ENCODE assay signal across 4 cellular contexts in the genomic region with DNA sequence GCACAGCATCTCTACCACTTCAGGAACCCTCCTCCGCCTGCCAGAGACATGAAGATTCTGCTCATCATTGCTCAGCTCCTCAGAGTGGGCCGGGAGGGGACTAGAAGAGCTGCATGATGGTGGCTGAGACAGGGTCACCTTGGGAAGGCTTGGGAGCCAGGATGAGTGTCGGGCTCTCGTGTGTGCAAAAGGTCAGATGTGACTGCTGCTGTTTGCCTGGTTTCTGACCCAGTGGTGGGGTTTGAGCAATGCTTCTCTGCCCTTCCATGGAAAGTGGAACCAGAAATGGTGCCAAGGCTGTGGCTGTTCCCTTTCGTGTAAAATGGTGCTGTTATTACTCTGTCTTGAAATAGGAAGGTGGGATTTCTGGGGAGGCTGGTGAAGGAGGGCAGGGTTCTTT. TPM values are rescaled to one million over a fixed set of nuclear protein-coding genes. Genes with fewer than 3 reads are reported as not detected.
DNase-seq lines count a peak whose midpoint lies in the region; ATAC-seq, FAIRE-seq and TF ChIP-seq lines count a peak whose summit lies in the region.
"Not testable (repeated sequence)": the region's sequence is repeated elsewhere in the genome, so short reads cannot be mapped to it uniquely, and the experiment has no call there.

No MANE protein-coding gene starts in this region.

- not testable (repeated sequence) for ATAC-seq in GM12878
- ATAC-seq in left lobe of liver: peak; percentile 54
- peak; percentile 41 to 66 (median 62) for ATAC-seq in right lobe of liver
- ATAC-seq in sciatic nerve: peak; percentile 7

- no CpG with 5 or more reads among the region's 5 CpGs for WGBS in GM12878 (ENCODE audit: insufficient coverage, insufficient replicate concordance, low lambda C conversion rate, missing lambda C conversion rate)
- WGBS in right lobe of liver (ENCODE audit: insufficient coverage, low coverage, low lambda C conversion rate, missing lambda C conversion rate): no CpG with 5 or more reads among the region's 5 CpGs

- RAD21 ChIA-PET in GM12878 (lab: Charles Lee; ENCODE audit: unreplicated experiment): not testable (repeated sequence)

- intact Hi-C loops in GM12878 (cut with micrococcal nuclease; ENCODE audit: unreplicated experiment); right lobe of liver (cut with DNase I); sciatic nerve (cut with DNase I): not testable (repeated sequence)

- TF ChIP-seq POLR2A in GM12878 (IDR thresholded peaks at IDR 0.05; ENCODE audit: low read depth, low read length); right lobe of liver (IDR thresholded peaks at IDR 0.05): not testable (repeated sequence)

- CTCF ChIA-PET in GM12878 (lab: Yijun Ruan, JAX): not testable (repeated sequence)

- not testable (repeated sequence) for TF ChIP-seq CTCF in GM12878 (IDR thresholded peaks at IDR 0.05 in 2 of 3, conservative IDR thresholded peaks at IDR 0.05 in 1 of 3; ENCODE audit: control insufficient read depth in 2 of 3, extremely low read depth in 1 of 3, insufficient read depth in 1 of 3, low read depth in 3 of 3, low read length in 3 of 3); right lobe of liver (IDR thresholded peaks at IDR 0.05)

- not testable (repeated sequence) for DNase-seq in GM12878 (ENCODE audit: low read depth, low spot score); left lobe of liver (ENCODE audit: low spot score); right lobe of liver; sciatic nerve (ENCODE audit: low spot score)

- not testable (repeated sequence) for H2AFZ ChIP-seq in GM12878 (ENCODE audit: control insufficient read depth, low read depth, low read length)

- TF ChIP-seq RAD21 in GM12878 (IDR thresholded peaks at IDR 0.05; ENCODE audit: insufficient read depth, low read depth, low read length): not testable (repeated sequence)

- H3K27ac ChIP-seq in GM12878 (ENCODE audit: control insufficient read depth, insufficient read depth); right lobe of liver: not testable (repeated sequence)

- H3K4me2 ChIP-seq in GM12878 (ENCODE audit: control insufficient read depth, insufficient read depth): not testable (repeated sequence)

- H3K79me2 ChIP-seq in GM12878 (ENCODE audit: control insufficient read depth, insufficient read depth, low read length): not testable (repeated sequence)

- not testable (repeated sequence) for H3K4me1 ChIP-seq in GM12878 (ENCODE audit: control insufficient read depth, insufficient read depth, low read length)
- peaks cover 0 to 27% (median 5%) of the 10 kb centered on the region in 4 donors for H3K4me1 ChIP-seq in right lobe of liver

- H3K27me3 ChIP-seq in GM12878 (replicated peaks in 1 of 2; ENCODE audit: control insufficient read depth in 2 of 2, insufficient read depth in 2 of 2, low read length in 1 of 2); right lobe of liver: not testable (repeated sequence)

- peak; percentile 68 for FAIRE-seq in GM12878 (lab: Jason Lieb, UNC)

- not testable (repeated sequence) for H3K9me3 ChIP-seq in GM12878 (replicated peaks; ENCODE audit: control insufficient read depth, insufficient read depth, low read length); right lobe of liver

- in situ Hi-C loops in GM12878 (cut with MboI): not testable (repeated sequence)

- POLR2A ChIA-PET in GM12878 (lab: Charles Lee): not testable (repeated sequence)

- H3K9ac ChIP-seq in GM12878 (ENCODE audit: control insufficient read depth, insufficient read depth, low read length): not testable (repeated sequence)

- not testable (repeated sequence) for H3K36me3 ChIP-seq in GM12878 (ENCODE audit: control insufficient read depth in 2 of 2, insufficient read depth in 2 of 2, low read length in 1 of 2); right lobe of liver

- BruUV-seq in GM12878 (replicated peaks; lab: Mats Ljungman, UMichigan): not testable (repeated sequence)

- TF ChIP-seq EP300 in GM12878 (IDR thresholded peaks at IDR 0.05; ENCODE audit: borderline replicate concordance in 1 of 2, control insufficient read depth in 1 of 2, low read depth in 2 of 2, low read length in 2 of 2): not testable (repeated sequence)

- not testable (repeated sequence) for H3K4me3 ChIP-seq in GM12878, right lobe of liver

- SMC1A ChIA-PET in GM12878 (lab: Charles Lee; ENCODE audit: uncharacterized antibody, unreplicated experiment): not testable (repeated sequence)

- H4K20me1 ChIP-seq in GM12878 (ENCODE audit: control insufficient read depth, insufficient read depth): not testable (repeated sequence)

RNA-seq across cellular contexts. Expression of a gene that starts 0.9 kb away (rescaled TPM):
- 5.2 and 7.5 TPM in 2 replicates for total RNA-seq in GM12878 (2013; cell fraction: nucleolus; rRNA removed)
- total RNA-seq in GM12878 (2014; rRNA removed): 0.49 and 3.0 TPM in 2 replicates
- 0.83 and 0.85 TPM in 2 replicates for total RNA-seq in GM12878 (2014; rRNA removed; fragmentation: Illumina TruSeq; extraction: Trizol)
- 2.9 and 5.4 TPM in 2 replicates for total RNA-seq in GM12878 (2021)
- 2.9 TPM for polyA plus RNA-seq in GM12878 (2011; ENCODE audit: low read depth)
- 0.85 and 1.7 TPM in 2 replicates for polyA plus RNA-seq in GM12878 (2011; rRNA removed)
- polyA plus RNA-seq in GM12878 (2011; cell fraction: cytosol; rRNA removed): 2.0 and 2.3 TPM in 2 replicates
- 19.3 and 20.6 TPM in 2 replicates for polyA plus RNA-seq in GM12878 (2011; cell fraction: nucleus; rRNA removed)
- polyA plus RNA-seq in GM12878 (2012): 2.8 and 3.4 TPM in 2 replicates
- polyA plus RNA-seq in GM12878 (2014; fragmentation: Illumina TruSeq; extraction: Trizol): 0.32 and 0.85 TPM in 2 replicates
- polyA plus RNA-seq in GM12878 (2014; fragmentation: Nextera tagmentation; extraction: Ambion mirVana): under 1 TPM in 1 of 2 experiments, not detected in 1; 0.13 TPM
- polyA plus RNA-seq in GM12878 (2014; rRNA removed): 3.1 and 3.3 TPM in 2 replicates
- polyA plus RNA-seq in GM12878 (2016; fragmentation: Nextera tagmentation; extraction: Ambion mirVana): under 1 TPM; 0.40 to 0.88 TPM
- polyA minus RNA-seq in GM12878 (2011; rRNA and poly(A)+ RNA removed): 0.80 and 3.8 TPM in 2 replicates
- 1.0 TPM in 1 of 2 replicates, not detected in the other for polyA minus RNA-seq in GM12878 (2011; cell fraction: cytosol; rRNA and poly(A)+ RNA removed)
- 5.0 and 10.4 TPM in 2 replicates for polyA minus RNA-seq in GM12878 (2011; cell fraction: nucleus; rRNA and poly(A)+ RNA removed)
- 2,044 TPM for total RNA-seq in left lobe of liver
- total RNA-seq in right lobe of liver: 1,000 to 10,000 TPM; 1,495 to 2,818 (median 2,205) TPM
- 453 TPM for total RNA-seq in sciatic nerve

RNA-seq across cellular contexts. Expression of a gene that starts 9.1 kb away (rescaled TPM):
- total RNA-seq in GM12878 (2013; cell fraction: nucleolus; rRNA removed): 21.1 and 23.4 TPM in 2 replicates
- total RNA-seq in GM12878 (2014; rRNA removed): 17.4 and 17.6 TPM in 2 replicates
- 11.7 and 12.3 TPM in 2 replicates for total RNA-seq in GM12878 (2014; rRNA removed; fragmentation: Illumina TruSeq; extraction: Trizol)
- 18.5 and 20.2 TPM in 2 replicates for total RNA-seq in GM12878 (2021)
- polyA plus RNA-seq in GM12878 (2011; ENCODE audit: low read depth): 10.8 TPM
- polyA plus RNA-seq in GM12878 (2011; rRNA removed): 6.5 and 13.4 TPM in 2 replicates
- polyA plus RNA-seq in GM12878 (2011; cell fraction: cytosol; rRNA removed): 22.0 and 24.7 TPM in 2 replicates
- polyA plus RNA-seq in GM12878 (2011; cell fraction: nucleus; rRNA removed): 77.8 and 90.8 TPM in 2 replicates
- 19.5 and 22.7 TPM in 2 replicates for polyA plus RNA-seq in GM12878 (2012)
- 14.7 and 14.9 TPM in 2 replicates for polyA plus RNA-seq in GM12878 (2014; fragmentation: Illumina TruSeq; extraction: Trizol)
- 1 to 10 TPM; 4.5 to 6.4 TPM for polyA plus RNA-seq in GM12878 (2014; fragmentation: Nextera tagmentation; extraction: Ambion mirVana)
- 21.4 and 23.5 TPM in 2 replicates for polyA plus RNA-seq in GM12878 (2014; rRNA removed)
- 10 to 100 TPM; 18.9 to 20.8 TPM for polyA plus RNA-seq in GM12878 (2016; fragmentation: Nextera tagmentation; extraction: Ambion mirVana)
- polyA minus RNA-seq in GM12878 (2011; rRNA and poly(A)+ RNA removed): 9.9 and 19.3 TPM in 2 replicates
- polyA minus RNA-seq in GM12878 (2011; cell fraction: cytosol; rRNA and poly(A)+ RNA removed): 4.9 and 9.1 TPM in 2 replicates
- polyA minus RNA-seq in GM12878 (2011; cell fraction: nucleus; rRNA and poly(A)+ RNA removed): 24.3 and 30.0 TPM in 2 replicates
- total RNA-seq in left lobe of liver: 15.5 TPM
- total RNA-seq in right lobe of liver: 10 to 100 TPM in 5 of 6 experiments, 1 to 10 TPM in 1; 9.8 to 14.6 (median 12.1) TPM
- total RNA-seq in sciatic nerve: 23.0 TPM

RNA-seq across cellular contexts. Expression of a gene that starts 22.0 kb away (rescaled TPM):
- 77.1 and 89.2 TPM in 2 replicates for total RNA-seq in GM12878 (2013; cell fraction: nucleolus; rRNA removed)
- 29.1 and 34.6 TPM in 2 replicates for total RNA-seq in GM12878 (2014; rRNA removed)
- 20.5 and 20.8 TPM in 2 replicates for total RNA-seq in GM12878 (2014; rRNA removed; fragmentation: Illumina TruSeq; extraction: Trizol)
- 73.7 and 79.2 TPM in 2 replicates for total RNA-seq in GM12878 (2021)
- polyA plus RNA-seq in GM12878 (2011; ENCODE audit: low read depth): 29.9 TPM
- polyA plus RNA-seq in GM12878 (2011; rRNA removed): 13.6 and 20.8 TPM in 2 replicates
- polyA plus RNA-seq in GM12878 (2011; cell fraction: cytosol; rRNA removed): 29.3 and 37.8 TPM in 2 replicates
- polyA plus RNA-seq in GM12878 (2011; cell fraction: nucleus; rRNA removed): 266 and 274 TPM in 2 replicates
- 52.5 and 53.7 TPM in 2 replicates for polyA plus RNA-seq in GM12878 (2012)
- polyA plus RNA-seq in GM12878 (2014; fragmentation: Illumina TruSeq; extraction: Trizol): 22.5 and 30.3 TPM in 2 replicates
- 1 to 10 TPM; 3.3 to 9.3 TPM for polyA plus RNA-seq in GM12878 (2014; fragmentation: Nextera tagmentation; extraction: Ambion mirVana)
- 41.2 and 41.4 TPM in 2 replicates for polyA plus RNA-seq in GM12878 (2014; rRNA removed)
- 10 to 100 TPM; 55.5 to 63.7 TPM for polyA plus RNA-seq in GM12878 (2016; fragmentation: Nextera tagmentation; extraction: Ambion mirVana)
- polyA minus RNA-seq in GM12878 (2011; rRNA and poly(A)+ RNA removed): 60.5 and 73.0 TPM in 2 replicates
- 12.8 and 19.4 TPM in 2 replicates for polyA minus RNA-seq in GM12878 (2011; cell fraction: cytosol; rRNA and poly(A)+ RNA removed)
- 92.6 and 122 TPM in 2 replicates for polyA minus RNA-seq in GM12878 (2011; cell fraction: nucleus; rRNA and poly(A)+ RNA removed)
- 50.2 TPM for total RNA-seq in left lobe of liver
- total RNA-seq in right lobe of liver: 10 to 100 TPM; 26.3 to 73.1 (median 47.1) TPM
- 60.0 TPM for total RNA-seq in sciatic nerve

RNA-seq across cellular contexts. Expression of a gene that starts 22.2 kb away (rescaled TPM):
- 18.0 and 20.4 TPM in 2 replicates for total RNA-seq in GM12878 (2013; cell fraction: nucleolus; rRNA removed)
- total RNA-seq in GM12878 (2014; rRNA removed) (49.0 and 51.9 TPM in 2 replicates), GM12878 (2014; rRNA removed; fragmentation: Illumina TruSeq; extraction: Trizol) (64.9 and 68.5 TPM in 2 replicates), GM12878 (2021) (47.6 and 51.1 TPM in 2 replicates), left lobe of liver (15.3 TPM), right lobe of liver (10 to 100 TPM in 5 of 6 experiments, 1 to 10 TPM in 1; 9.3 to 33.8 (median 18.3) TPM), sciatic nerve (55.1 TPM)
- polyA plus RNA-seq in GM12878 (2011; ENCODE audit: low read depth): 22.5 TPM
- polyA plus RNA-seq in GM12878 (2011; rRNA removed) (29.0 and 39.5 TPM in 2 replicates), GM12878 (2014; fragmentation: Illumina TruSeq; extraction: Trizol) (42.8 and 68.2 TPM in 2 replicates), GM12878 (2014; fragmentation: Nextera tagmentation; extraction: Ambion mirVana) (10 to 100 TPM in 1 of 2 experiments, 1 to 10 TPM in 1; 8.5 to 20.0 TPM), GM12878 (2014; rRNA removed) (63.5 and 75.9 TPM in 2 replicates), GM12878 (2016; fragmentation: Nextera tagmentation; extraction: Ambion mirVana) (100 to 1,000 TPM in 1 of 2 experiments, 10 to 100 TPM in 1; 95.1 to 105 TPM)
- polyA plus RNA-seq in GM12878 (2011; cell fraction: cytosol; rRNA removed): 38.1 and 41.4 TPM in 2 replicates
- 31.9 and 33.2 TPM in 2 replicates for polyA plus RNA-seq in GM12878 (2011; cell fraction: nucleus; rRNA removed)
- polyA plus RNA-seq in GM12878 (2012): 42.4 and 46.9 TPM in 2 replicates
- 17.6 and 24.8 TPM in 2 replicates for polyA minus RNA-seq in GM12878 (2011; rRNA and poly(A)+ RNA removed)
- polyA minus RNA-seq in GM12878 (2011; cell fraction: cytosol; rRNA and poly(A)+ RNA removed): 14.7 and 17.8 TPM in 2 replicates
- polyA minus RNA-seq in GM12878 (2011; cell fraction: nucleus; rRNA and poly(A)+ RNA removed): 11.7 and 17.0 TPM in 2 replicates

RNA-seq across cellular contexts. Expression of a gene that starts 33.6 kb away (rescaled TPM):
- total RNA-seq in GM12878 (2013; cell fraction: nucleolus; rRNA removed): 2.8 and 5.9 TPM in 2 replicates
- total RNA-seq in GM12878 (2014; rRNA removed) (2.4 and 3.2 TPM in 2 replicates), GM12878 (2014; rRNA removed; fragmentation: Illumina TruSeq; extraction: Trizol) (1.1 TPM in 2 replicates), GM12878 (2021) (3.1 and 5.6 TPM in 2 replicates), left lobe of liver (2,468 TPM), right lobe of liver (1,000 to 10,000 TPM; 1,420 to 2,805 (median 2,265) TPM), sciatic nerve (392 TPM)
- polyA plus RNA-seq in GM12878 (2011; ENCODE audit: low read depth): 2.5 TPM
- polyA plus RNA-seq in GM12878 (2011; rRNA removed) (0.89 and 2.0 TPM in 2 replicates), GM12878 (2014; fragmentation: Illumina TruSeq; extraction: Trizol) (0.43 and 1.7 TPM in 2 replicates), GM12878 (2014; fragmentation: Nextera tagmentation; extraction: Ambion mirVana) (under 1 TPM in 1 of 2 experiments, not detected in 1; 0.13 TPM), GM12878 (2014; rRNA removed) (2.4 and 4.6 TPM in 2 replicates), GM12878 (2016; fragmentation: Nextera tagmentation; extraction: Ambion mirVana) (under 1 TPM; 0.62 to 0.86 TPM)
- 1.8 and 3.4 TPM in 2 replicates for polyA plus RNA-seq in GM12878 (2011; cell fraction: cytosol; rRNA removed)
- 20.4 and 21.5 TPM in 2 replicates for polyA plus RNA-seq in GM12878 (2011; cell fraction: nucleus; rRNA removed)
- 3.6 and 4.2 TPM in 2 replicates for polyA plus RNA-seq in GM12878 (2012)
- 1.8 and 4.5 TPM in 2 replicates for polyA minus RNA-seq in GM12878 (2011; rRNA and poly(A)+ RNA removed)
- 0.53 TPM in 1 of 2 replicates, not detected in the other for polyA minus RNA-seq in GM12878 (2011; cell fraction: cytosol; rRNA and poly(A)+ RNA removed)
- 6.8 and 13.0 TPM in 2 replicates for polyA minus RNA-seq in GM12878 (2011; cell fraction: nucleus; rRNA and poly(A)+ RNA removed)

Comparison
In these comparisons a context has a peak if more than half of its experiments do, and no peak if none do; other contexts are left out.
1. RNA of a gene that starts 0.9 kb away (total RNA-seq): 1,495 to 2,818 TPM in right lobe of liver, 2,044 TPM in left lobe of liver (single experiment) and 453 TPM in sciatic nerve (single experiment); 0.49 to 7.5 TPM in GM12878; every median in the first group is over 10 times any median in the second.